Comparison of ENCODE assay signal across 20 cellular contexts in genomic region chr6:103367212-103367611, GRCh38.
DNase-seq lines count a peak whose midpoint lies in the region; ATAC-seq and TF ChIP-seq lines count a peak whose summit lies in the region.
"Had no signal": no experiment of that assay in that cellular context is flagged by ENCODE, and none has a peak within 500 bp of the region (broad histone marks: within the 10 kb centered on the region; RNA-seq: fewer than 3 reads in every experiment).

No MANE protein-coding gene starts in this region.

- H3K36me3 Mint-ChIP-seq in Caco-2 (ENCODE audit: insufficient read depth, unreplicated experiment) (no peaks in the 10 kb centered on the region), WTC11 (no peaks in the 10 kb centered on the region), nephron (ENCODE audit: low read depth) (no peaks in the 10 kb centered on the region)
- H3K36me3 Mint-ChIP-seq in naive thymus-derived CD8-positive, alpha-beta T cell = no peaks in the 10 kb centered on the region

- DNase-seq in Caco-2 (peak; percentile 51 to 70), WTC11 (ENCODE audit: low spot score) (no peak), NCI-H510A (lab: John Stamatoyannopoulos, UW) (no peak), NCI-H1048 (lab: John Stamatoyannopoulos, UW) (no peak), NOMO-1 treated with dmso at 0.1 percent for 144 hours (lab: John Stamatoyannopoulos, UW; ENCODE audit: unreplicated experiment) (no peak)
- DNase-seq in naive thymus-derived CD8-positive, alpha-beta T cell = no peak
- DNase-seq: 8988T, AML-193, DMS53, GF-D8, KG1, NCI-H1105 treated with DMSO at 0.1 percent for 48 hours, NCI-H2029 treated with DMSO at 0.1 percent for 48 hours, NCI-H446 treated with DMSO at 0.1 percent for 48 hours, NCI-H774, Peyer's patch had no signal

- H3K9me3 Mint-ChIP-seq in Caco-2 (ENCODE audit: unreplicated experiment) (peaks cover 41% of the 10 kb centered on the region), WTC11 (peaks cover 31% of the 10 kb centered on the region), nephron (peaks cover 7% of the 10 kb centered on the region)
- peaks cover 0 to 16% (median 2%) of the 10 kb centered on the region in 9 donors for H3K9me3 Mint-ChIP-seq in naive thymus-derived CD8-positive, alpha-beta T cell

- ATAC-seq in WTC11 = no peak
- ATAC-seq in naive thymus-derived CD8-positive, alpha-beta T cell = no peak

- intact Hi-C loops in Caco-2 (cut with micrococcal nuclease; ENCODE audit: unreplicated experiment) = loop anchor here (1.0 to 10.0 kb wide), 3 partner anchors 22 to 412 kb away; no protein-coding TSS in a partner anchor

- H3K27ac Mint-ChIP-seq in Caco-2 (ENCODE audit: unreplicated experiment) (peak overlapping the region; percentile 79), WTC11 (peak overlapping the region; percentile 11; the same call in 1 of the 2 replicates), nephron (peak overlapping the region in 2 of 3 experiments; percentile 16 to 88)
- no peak overlapping the region for H3K27ac Mint-ChIP-seq in naive thymus-derived CD8-positive, alpha-beta T cell

- H3K4me1 Mint-ChIP-seq in Caco-2 (ENCODE audit: low read depth, unreplicated experiment) (peaks cover 25% of the 10 kb centered on the region), WTC11 (peaks cover 9% of the 10 kb centered on the region), nephron (peaks cover 7% of the 10 kb centered on the region)
- H3K4me1 Mint-ChIP-seq in naive thymus-derived CD8-positive, alpha-beta T cell = no peaks in the 10 kb centered on the region

- H3K4me3 ChIP-seq in Caco-2 (ENCODE audit: low read depth, low read length) = no peak overlapping the region
- no peak overlapping the region for H3K4me3 ChIP-seq in HUES6 (ENCODE audit: low read depth, low read length)
- H3K4me3 ChIP-seq: Peyer's patch, SJSA1 had no signal

- no peak for TF ChIP-seq CTCF in Caco-2 (IDR thresholded peaks at IDR 0.05; ENCODE audit: insufficient read depth in 1 of 2, low read depth in 1 of 2, low read length in 1 of 2, severe bottlenecking in 1 of 2, unreplicated experiment in 1 of 2)
- TF ChIP-seq CTCF in WTC11 (IDR thresholded peaks at IDR 0.05) = no peak
- TF ChIP-seq CTCF in nephron (IDR thresholded peaks at IDR 0.05; ENCODE audit: unreplicated experiment in 3 of 3) = no peak

- POLR2A ChIA-PET in Caco-2 (lab: Charles Lee) (no interaction called here), WTC11 (lab: Charles Lee) (no interaction called here)
- POLR2A ChIA-PET in naive thymus-derived CD8-positive, alpha-beta T cell (lab: Charles Lee) = no interaction called here

- peak overlapping the region; percentile 35 for H3K4me3 Mint-ChIP-seq in Caco-2 (ENCODE audit: unreplicated experiment)
- H3K4me3 Mint-ChIP-seq in WTC11 = no peak overlapping the region
- H3K4me3 Mint-ChIP-seq in nephron = no peak overlapping the region
- H3K4me3 Mint-ChIP-seq in naive thymus-derived CD8-positive, alpha-beta T cell = no peak overlapping the region

- peak overlapping the region; percentile 33; the same call in 1 of the 2 replicates for H3K27ac ChIP-seq in HUES6 (ENCODE audit: low read depth, low read length)
- H3K27ac ChIP-seq: C4-2B, Peyer's patch, SJSA1 had no signal

- no peaks in the 10 kb centered on the region for H3K36me3 ChIP-seq in Caco-2 (ENCODE audit: control insufficient read depth, insufficient read depth, low read length)
- H3K36me3 ChIP-seq in HUES6 (ENCODE audit: control insufficient read depth, insufficient read depth, low read length) = no peaks in the 10 kb centered on the region
- H3K36me3 ChIP-seq: Peyer's patch, SJSA1 had no signal

- no TSS peak for BruUV-seq in Caco-2 (replicated peaks; lab: Mats Ljungman, UMichigan)

- H3K9me3 ChIP-seq in Caco-2 (peaks cover 6% of the 10 kb centered on the region; the same call in 1 of the 2 replicates), HUES6 (ENCODE audit: control insufficient read depth, insufficient read depth, low read depth, low read length) (no peaks in the 10 kb centered on the region)
- H3K9me3 ChIP-seq: Peyer's patch, SJSA1 had no signal

- H3K27me3 Mint-ChIP-seq in Caco-2 (ENCODE audit: insufficient read depth, unreplicated experiment) (no peaks in the 10 kb centered on the region), WTC11 (ENCODE audit: low read depth) (no peaks in the 10 kb centered on the region), nephron (ENCODE audit: low read depth) (no peaks in the 10 kb centered on the region)
- no peaks in the 10 kb centered on the region for H3K27me3 Mint-ChIP-seq in naive thymus-derived CD8-positive, alpha-beta T cell

- CTCF ChIA-PET in Caco-2 (lab: Charles Lee) (no interaction called here), WTC11 (lab: Charles Lee) (no interaction called here)

- H3K27me3 ChIP-seq in Caco-2 (replicated peaks; ENCODE audit: control insufficient read depth, insufficient read depth, low read length) (no peaks in the 10 kb centered on the region), HUES6 (ENCODE audit: control insufficient read depth, insufficient read depth, low read length) (no peaks in the 10 kb centered on the region)
- H3K27me3 ChIP-seq: Peyer's patch, SJSA1 had no signal

- H3K4me1 ChIP-seq in Caco-2 (peaks cover 18% of the 10 kb centered on the region), HUES6 (ENCODE audit: control insufficient read depth, insufficient read depth, low read length) (peaks cover 14% of the 10 kb centered on the region)
- H3K4me1 ChIP-seq: Peyer's patch, SJSA1 had no signal

- H3K9ac ChIP-seq in HUES6 (ENCODE audit: low read length) = no peak overlapping the region

TF ChIP-seq in WTC11, 78 proteins besides CTCF, POLR2A, EP300 and RAD21:
- TF ChIP-seq ZNF121 (CRISPR knock-in tag; IDR thresholded peaks at IDR 0.05) (no peak), NFYB (CRISPR knock-in tag; conservative IDR thresholded peaks at IDR 0.05; ENCODE audit: low read depth) (no peak), NR2C2 (CRISPR knock-in tag; IDR thresholded peaks at IDR 0.05) (no peak), NR1H2 (CRISPR knock-in tag; IDR thresholded peaks at IDR 0.05) (no peak), CREM (CRISPR knock-in tag; IDR thresholded peaks at IDR 0.05) (no peak), SMAD4 (CRISPR knock-in tag; IDR thresholded peaks at IDR 0.05) (no peak), PRDM15 (CRISPR knock-in tag; IDR thresholded peaks at IDR 0.05) (no peak), FOXJ3 (CRISPR knock-in tag; IDR thresholded peaks at IDR 0.05; ENCODE audit: borderline replicate concordance) (no peak), HMGXB4 (CRISPR knock-in tag; IDR thresholded peaks at IDR 0.05) (no peak), CBFB (CRISPR knock-in tag; IDR thresholded peaks at IDR 0.05; ENCODE audit: low read depth) (no peak), MYBL2 (CRISPR knock-in tag; IDR thresholded peaks at IDR 0.05) (no peak), USF2 (CRISPR knock-in tag; IDR thresholded peaks at IDR 0.05) (no peak), RORB (CRISPR knock-in tag; IDR thresholded peaks at IDR 0.05) (no peak)

Comparison
In these comparisons a context has a peak if more than half of its experiments do, and no peak if none do; other contexts are left out.
1. DNase-seq: peak in Caco-2 (2 of 2); none in WTC11 (single experiment), NCI-H510A (single experiment), NCI-H1048 (single experiment), NOMO-1 treated with dmso at 0.1 percent for 144 hours (single experiment) and naive thymus-derived CD8-positive, alpha-beta T cell (0 of 10).
2. H3K27ac Mint-ChIP-seq: peak in Caco-2 (single experiment), WTC11 (single experiment) and nephron (2 of 3); none in naive thymus-derived CD8-positive, alpha-beta T cell (0 of 10).